ENCODE assay signal across 9 cellular contexts in genomic region chr11:64776875-64777274, GRCh38. TPM values are rescaled to one million over a fixed set of nuclear protein-coding genes. Genes with fewer than 3 reads are reported as not detected.
DNase-seq lines count a peak whose midpoint lies in the region; ATAC-seq and TF ChIP-seq lines count a peak whose summit lies in the region.
"Had no signal": no experiment of that assay in that cellular context is flagged by ENCODE, and none has a peak within 500 bp of the region (broad histone marks: within the 10 kb centered on the region; RNA-seq: fewer than 3 reads in every experiment).

No MANE protein-coding gene starts in this region.

- no peak for TF ChIP-seq RAD21 in liver (IDR thresholded peaks at IDR 0.05)

- H3K4me3 ChIP-seq in ascending aorta (peak overlapping the region; percentile 85 to 95), liver (ENCODE audit: low read depth in 1 of 3, low read length in 3 of 3) (peak overlapping the region; percentile 84 to 100 (median 93)), thymus (ENCODE audit: low read length) (peak overlapping the region; percentile 98)

- H3K36me3 ChIP-seq in ascending aorta (peaks cover 47 to 53% of the 10 kb centered on the region in 2 donors), liver (ENCODE audit: control insufficient read depth in 4 of 4, insufficient read depth in 3 of 4, low read depth in 1 of 4, low read length in 3 of 4) (peaks cover 13 to 43% (median 38%) of the 10 kb centered on the region in 4 donors), thymus (ENCODE audit: control insufficient read depth, insufficient read depth) (peaks cover 45% of the 10 kb centered on the region)

- peak overlapping the region; percentile 57 to 100 for H3K27ac ChIP-seq in ascending aorta
- no peak overlapping the region for H3K27ac ChIP-seq in liver (ENCODE audit: low read depth in 1 of 2, low read length in 2 of 2)
- H3K27ac ChIP-seq in thymus (ENCODE audit: low read depth), result no peak overlapping the region

- 25% methylated on average over 3 of the region's 3 CpGs for WGBS in liver
- WGBS in thymus, result 25% methylated on average over 3 of the region's 3 CpGs

- TF ChIP-seq CTCF in ascending aorta (IDR thresholded peaks at IDR 0.05), result no peak
- TF ChIP-seq CTCF in liver (IDR thresholded peaks at IDR 0.05; ENCODE audit: low read depth, low read length, missing input control), result no peak

- DNase-seq in activated CD8-positive, alpha-beta memory T cell treated with anti-CD3 and anti-CD28 coated beads, Interleukin-2, amount 50 U/mL, for 4 hours, result peak; percentile 9
- DNase-seq in activated CD8-positive, alpha-beta memory T cell treated with anti-CD3 and anti-CD28 coated beads, Interleukin-2, amount 50 U/mL, for 48 hours, result no peak
- DNase-seq in ascending aorta (ENCODE audit: low spot score in 2 of 2) (peak in 1 of 2 donors; percentile 51), dedifferentiated amniotic fluid mesenchymal stem cell (ENCODE audit: extremely low spot score) (no peak)

- H3K27me3 ChIP-seq in ascending aorta (no peaks in the 10 kb centered on the region), liver (ENCODE audit: control insufficient read depth in 4 of 4, insufficient read depth in 4 of 4, low read length in 3 of 4) (no peaks in the 10 kb centered on the region), thymus (ENCODE audit: control insufficient read depth, insufficient read depth) (no peaks in the 10 kb centered on the region)

- peak overlapping the region; percentile 1 to 39 for H3K9ac ChIP-seq in liver (ENCODE audit: low read depth in 1 of 2, low read length in 2 of 2)

- no peaks in the 10 kb centered on the region for H3K9me3 ChIP-seq in ascending aorta
- no peaks in the 10 kb centered on the region for H3K9me3 ChIP-seq in liver (ENCODE audit: control insufficient read depth in 4 of 4, low read length in 3 of 4)
- H3K9me3 ChIP-seq in thymus (ENCODE audit: control insufficient read depth), result no peaks in the 10 kb centered on the region

- no peak for ATAC-seq in HG03439 (IDR thresholded peaks at IDR 0.05; ENCODE audit: unreplicated experiment)
- no peak for ATAC-seq in GM19023 (IDR thresholded peaks at IDR 0.05; ENCODE audit: unreplicated experiment)

- H3K4me1 ChIP-seq in ascending aorta, result peaks cover 20 to 49% of the 10 kb centered on the region in 2 donors
- peaks cover 3 to 35% (median 20%) of the 10 kb centered on the region in 4 donors for H3K4me1 ChIP-seq in liver (ENCODE audit: control insufficient read depth in 4 of 4, insufficient read depth in 4 of 4, low read length in 3 of 4)
- H3K4me1 ChIP-seq in thymus (ENCODE audit: control insufficient read depth, insufficient read depth, low read length), result peaks cover 17% of the 10 kb centered on the region

- intact Hi-C loops in ascending aorta (cut with DNase I), result loop anchor here (2.0 kb wide), 1 partner anchor 16 kb away; no protein-coding TSS in a partner anchor

TF ChIP-seq in liver, 16 proteins besides CTCF, POLR2A, EP300 and RAD21:
- no peak for TF ChIP-seq MAX (IDR thresholded peaks at IDR 0.05)

RNA-seq across cellular contexts. Expression of gene SF1, which starts 1.5 kb away (rescaled TPM):
- total RNA-seq in ascending aorta (332 TPM), liver (100 to 1,000 TPM in 1 of 2 donors, 10 to 100 TPM in 1; 46.2 to 135 TPM)
- polyA plus RNA-seq in liver (10 to 100 TPM; 44.9 to 54.0 TPM), thymus (134 TPM)

RNA-seq across cellular contexts. Expression of gene PYGM, which starts 17.1 kb away (rescaled TPM):
- total RNA-seq in ascending aorta (13.9 TPM), liver (1 to 10 TPM in 1 of 2 donors, under 1 TPM in 1; 0.23 to 1.3 TPM)
- polyA plus RNA-seq in liver (under 1 TPM; 0.26 to 0.32 TPM), thymus (3.5 TPM)
- total RNA-seq: Daoy had no signal

RNA-seq across cellular contexts. Expression of gene MAP4K2, which starts 26.1 kb away (rescaled TPM):
- 34.0 TPM for total RNA-seq in ascending aorta
- total RNA-seq in liver, result 1 to 10 TPM; 4.6 to 6.9 TPM
- polyA plus RNA-seq in liver, result 1 to 10 TPM; 2.1 to 2.3 TPM
- polyA plus RNA-seq in thymus, result 37.6 TPM

RNA-seq across cellular contexts. Expression of gene RASGRP2, which starts 32.9 kb away (rescaled TPM):
- total RNA-seq in ascending aorta (44.2 TPM), liver (10 to 100 TPM; 12.1 to 14.9 TPM)
- polyA plus RNA-seq in liver (1 to 10 TPM; 2.7 to 5.2 TPM), thymus (227 TPM)
- total RNA-seq: Daoy had no signal

RNA-seq across cellular contexts. Expression of gene MEN1, which starts 33.5 kb away (rescaled TPM):
- total RNA-seq in ascending aorta (36.6 TPM), liver (10 to 100 TPM; 12.1 to 15.1 TPM)
- polyA plus RNA-seq in liver (10 to 100 TPM in 1 of 2 donors, 1 to 10 TPM in 1; 9.0 to 14.7 TPM), thymus (33.4 TPM)

Comparison
In these comparisons a context has a peak if more than half of its experiments do, and no peak if none do; other contexts are left out.
1. H3K27ac ChIP-seq: peak in ascending aorta (2 of 2); none in liver (0 of 2) and thymus (single experiment).
2. Peak in every context shown above with its lines, with median percentiles within 50 percentile points of each other: H3K4me3 ChIP-seq.